26 cellular contexts compared by ENCODE assay signal in the genomic region with DNA sequence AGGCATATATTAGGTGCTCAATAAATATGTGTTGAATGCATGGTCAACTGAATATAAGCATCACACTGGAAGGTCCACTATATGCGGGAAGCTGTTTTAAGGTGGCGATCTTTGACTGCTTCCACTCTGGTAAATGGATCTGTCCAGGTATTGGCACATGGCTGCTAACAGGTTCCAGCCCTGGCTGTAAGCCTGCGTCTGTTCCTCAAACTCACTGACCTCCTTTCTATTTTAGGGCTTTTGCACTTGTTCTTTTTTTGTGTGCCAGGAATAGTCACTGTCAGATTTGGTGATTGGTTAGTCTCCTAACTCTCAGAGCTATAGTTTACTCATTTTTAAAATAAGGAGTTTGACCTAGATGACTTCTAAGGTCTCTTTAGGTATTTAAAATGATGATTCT. TPM values are rescaled to one million over a fixed set of nuclear protein-coding genes. Genes with fewer than 3 reads are reported as not detected.
DNase-seq lines count a peak whose midpoint lies in the region; ATAC-seq, FAIRE-seq and TF ChIP-seq lines count a peak whose summit lies in the region.
"Had no signal": no experiment of that assay in that cellular context is flagged by ENCODE, and none has a peak within 500 bp of the region (broad histone marks: within the 10 kb centered on the region; RNA-seq: fewer than 3 reads in every experiment).

No MANE protein-coding gene starts in this region.

- H3K4me1 ChIP-seq in right atrium auricular region (peaks cover 0 to 40% of the 10 kb centered on the region in 2 donors), esophagus muscularis mucosa (peaks cover 5 to 29% (median 25%) of the 10 kb centered on the region in 4 donors), gastrocnemius medialis (no peaks in the 10 kb centered on the region), transverse colon (peaks cover 0 to 4% (median 0%) of the 10 kb centered on the region in 4 donors)
- H3K4me1 ChIP-seq: BE2C; BLaER1 treated with 17β-estradiol and CSF1 and Interleukin-3, amounts not matched to agents 10 nM and 100 nM had no signal

- H3K9me3 ChIP-seq in right atrium auricular region (no peaks in the 10 kb centered on the region), esophagus muscularis mucosa (no peaks in the 10 kb centered on the region), gastrocnemius medialis (no peaks in the 10 kb centered on the region), transverse colon (no peaks in the 10 kb centered on the region)
- H3K9me3 ChIP-seq: BE2C had no signal

- no peak for FAIRE-seq in RCC 7860 (lab: Jason Lieb, UNC)
- FAIRE-seq: A549, D721Med, G401.6, GM12892, GM19239, H1 had no signal

- ATAC-seq in Right ventricle myocardium superior (ENCODE audit: poor library complexity): peak; percentile 66
- peak; percentile 55 for ATAC-seq in left ventricle myocardium superior
- ATAC-seq in gastrocnemius medialis: peak; percentile 56 to 83
- ATAC-seq: A549 had no signal

- no peak for TF ChIP-seq CTCF in right atrium auricular region (IDR thresholded peaks at IDR 0.05)
- no peak for TF ChIP-seq CTCF in esophagus muscularis mucosa (IDR thresholded peaks at IDR 0.05)
- TF ChIP-seq CTCF in gastrocnemius medialis (IDR thresholded peaks at IDR 0.05 in 4 of 5, conservative IDR thresholded peaks at IDR 0.05 in 1 of 5): no peak
- TF ChIP-seq CTCF in transverse colon (IDR thresholded peaks at IDR 0.05): no peak

- intact Hi-C loops in Right ventricle myocardium superior (cut with DNase I): no loop called here
- intact Hi-C loops in esophagus muscularis mucosa (cut with DNase I): no loop called here
- intact Hi-C loops in left ventricle myocardium superior (cut with micrococcal nuclease): no loop called here
- intact Hi-C loops in gastrocnemius medialis (cut with DNase I; ENCODE audit: low total_unique reads): no loop called here
- intact Hi-C loops in transverse colon (cut with DNase I; ENCODE audit: low total_unique reads): no loop called here

- TF ChIP-seq EP300 in esophagus muscularis mucosa (IDR thresholded peaks at IDR 0.05) (no peak), transverse colon (IDR thresholded peaks at IDR 0.05; ENCODE audit: low read depth) (no peak)

- H3K36me3 ChIP-seq in right atrium auricular region (peaks cover 3% of the 10 kb centered on the region), esophagus muscularis mucosa (peaks cover 0 to 3% (median 0%) of the 10 kb centered on the region in 4 donors), gastrocnemius medialis (no peaks in the 10 kb centered on the region), transverse colon (no peaks in the 10 kb centered on the region)
- H3K36me3 ChIP-seq: BE2C; BLaER1 treated with 17β-estradiol and CSF1 and Interleukin-3, amounts not matched to agents 10 nM and 100 nM had no signal

- DNase-seq in Right ventricle myocardium superior (no peak), right atrium auricular region (ENCODE audit: low spot score) (no peak), esophagus muscularis mucosa (ENCODE audit: extremely low spot score) (peak; percentile 14), left ventricle myocardium superior (no peak), gastrocnemius medialis (peak in 1 of 2 donors; percentile 15), RCC 7860 (ENCODE audit: low spot score) (no peak), transverse colon (no peak), NCI-H1417 treated with DMSO at 0.1 percent for 48 hours (lab: John Stamatoyannopoulos, UW) (no peak)
- DNase-seq: 8988T; ACHN; AML-193; BE2C; CD4-positive, alpha-beta T cell; CD8-positive, alpha-beta memory T cell; DMS53; DMS79 treated with DMSO at 0.1 percent for 48 hours; GM23248; H7; HCEC 1CT had no signal

- peak overlapping the region in 1 of 2 donors; percentile 50 for H3K27ac ChIP-seq in right atrium auricular region
- peak overlapping the region in 1 of 4 donors; percentile 2 for H3K27ac ChIP-seq in esophagus muscularis mucosa (replicated peaks in 1 of 4)
- no peak overlapping the region for H3K27ac ChIP-seq in gastrocnemius medialis
- H3K27ac ChIP-seq in transverse colon: no peak overlapping the region
- H3K27ac ChIP-seq: A549; BLaER1 treated with 17β-estradiol and CSF1 and Interleukin-3, amounts not matched to agents 10 nM and 100 nM; GM23248 had no signal

- H3K27me3 ChIP-seq in right atrium auricular region (no peaks in the 10 kb centered on the region), esophagus muscularis mucosa (no peaks in the 10 kb centered on the region), gastrocnemius medialis (no peaks in the 10 kb centered on the region), transverse colon (no peaks in the 10 kb centered on the region)
- H3K27me3 ChIP-seq: BE2C; BLaER1 treated with 17β-estradiol and CSF1 and Interleukin-3, amounts not matched to agents 10 nM and 100 nM had no signal

- WGBS in esophagus muscularis mucosa: 78% methylated on average over 3 of the region's 3 CpGs
- WGBS in transverse colon (ENCODE audit: low coverage in 1 of 2), 2 donors: 85 to 86% methylated on average over 3 of the region's 3 CpGs

- H3K4me3 ChIP-seq in right atrium auricular region (no peak overlapping the region), esophagus muscularis mucosa (no peak overlapping the region), gastrocnemius medialis (no peak overlapping the region), transverse colon (no peak overlapping the region)
- H3K4me3 ChIP-seq: A549; BLaER1 treated with 17β-estradiol and CSF1 and Interleukin-3, amounts not matched to agents 10 nM and 100 nM; GM23248 had no signal

- no peak for TF ChIP-seq POLR2A in esophagus muscularis mucosa (IDR thresholded peaks at IDR 0.05; ENCODE audit: low read depth)
- TF ChIP-seq POLR2A in gastrocnemius medialis (IDR thresholded peaks at IDR 0.05): no peak
- TF ChIP-seq POLR2A in transverse colon (IDR thresholded peaks at IDR 0.05): no peak

- in situ Hi-C loops in gastrocnemius medialis (cut with MboI; ENCODE audit: low sequenced_read_pairs in 4 of 4) (no loop called here), transverse colon (cut with MboI; ENCODE audit: low pct_ligation_motif_present in 1 of 4, low pct_unique_long_range_greater_than_20kb in 1 of 4, low sequenced_read_pairs in 3 of 4) (no loop called here)

RNA-seq across cellular contexts. Expression of a gene that starts 46.2 kb away (rescaled TPM):
- total RNA-seq in Right ventricle myocardium superior (10.5 TPM), right atrium auricular region (10 to 100 TPM; 12.2 to 21.2 TPM), esophagus muscularis mucosa (10 to 100 TPM; 16.6 to 30.0 (median 21.8) TPM), left ventricle myocardium superior (9.2 TPM), gastrocnemius medialis (1 to 10 TPM in 1 of 4 donors, under 1 TPM in 3; 0.66 to 2.9 (median 0.76) TPM), transverse colon (1 to 10 TPM; 4.9 to 8.8 (median 6.8) TPM)
- total RNA-seq: CD4-positive, alpha-beta T cell; CD8-positive, alpha-beta memory T cell; GM23248 had no signal
